In the genomic region with DNA sequence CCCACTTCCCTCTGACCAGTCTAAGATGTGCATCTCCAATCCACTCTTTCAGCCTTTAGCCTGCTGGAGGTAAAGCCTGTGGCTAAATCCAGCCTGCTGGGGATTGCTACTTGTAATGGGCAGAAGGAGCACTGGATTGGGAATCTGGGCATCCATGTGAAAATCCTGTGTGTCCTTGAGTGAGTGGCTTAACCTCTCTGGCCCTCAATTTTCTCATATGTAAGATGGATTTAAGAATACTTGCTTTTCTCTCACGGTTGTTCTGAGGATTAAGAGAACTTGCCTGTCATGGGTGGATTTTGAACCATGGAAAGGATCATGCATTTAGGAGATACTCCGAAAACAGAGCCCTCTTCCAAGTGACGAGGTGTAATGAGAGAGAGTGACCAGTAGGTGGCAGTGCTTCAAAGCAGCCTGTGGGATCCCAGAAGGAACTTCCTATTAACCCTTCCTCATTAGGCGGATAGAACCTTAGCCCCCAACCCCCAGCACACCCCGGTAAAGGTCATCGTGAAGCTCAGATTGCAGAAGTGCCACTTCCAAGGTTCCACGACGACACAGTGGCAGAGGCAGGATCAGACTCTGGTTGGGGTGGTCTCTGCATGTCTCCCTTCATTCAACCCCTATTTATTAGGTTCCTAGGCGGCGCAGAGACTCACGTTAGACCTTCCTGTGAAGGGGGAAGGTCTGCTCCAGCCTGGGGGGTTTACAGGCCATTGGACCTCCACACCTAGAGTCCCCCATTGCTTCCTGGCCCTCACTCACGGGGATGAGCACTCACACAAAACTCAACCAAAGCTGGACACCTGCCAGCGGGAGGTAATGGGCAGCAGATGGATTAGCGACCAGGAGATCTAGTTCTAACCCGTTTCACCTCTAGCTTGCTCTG, we compare ENCODE assay signal across 8 cellular contexts.
DNase-seq lines count a peak whose midpoint lies in the region; ATAC-seq, FAIRE-seq and TF ChIP-seq lines count a peak whose summit lies in the region.

No MANE protein-coding gene starts in this region.

- FAIRE-seq in K562 (lab: Jason Lieb, UNC): peak; percentile 96

- TF ChIP-seq RAD21 in K562 (CRISPR knock-in tag; conservative IDR thresholded peaks at IDR 0.05 in 1 of 2, IDR thresholded peaks at IDR 0.05 in 1 of 2): peak; percentile 43 to 77; a peak in 3 of 4 replicates

- no peaks in the 10 kb centered on the region for H3K9me3 ChIP-seq in K562 (replicated peaks; ENCODE audit: control insufficient read depth, insufficient read depth, low read depth, low read length)
- H3K9me3 ChIP-seq in skeletal muscle satellite cell (replicated peaks; ENCODE audit: low read length): no peaks in the 10 kb centered on the region

- H3K4me1 ChIP-seq in K562 (replicated peaks in 1 of 2; ENCODE audit: control insufficient read depth in 2 of 2, insufficient read depth in 2 of 2, low read length in 2 of 2) (peaks cover 0 to 3% of the 10 kb centered on the region in 2 experiments; a peak in 1 of 5 replicates), skeletal muscle satellite cell (ENCODE audit: control insufficient read depth, insufficient read depth, low read length) (peaks cover 11% of the 10 kb centered on the region)

- in situ Hi-C loops in K562 (cut with MboI): no loop called here

- intact Hi-C loops in K562 (cut with micrococcal nuclease): loop anchor here (1.0 to 5.0 kb wide), 4 partner anchors 69 to 225 kb away; partner anchors contain the start of gene ZNF618

- H3K9ac ChIP-seq in K562 (ENCODE audit: insufficient read depth in 1 of 2, low read depth in 2 of 2, low read length in 2 of 2): no peak overlapping the region
- H3K9ac ChIP-seq in skeletal muscle satellite cell (ENCODE audit: low read depth, low read length): no peak overlapping the region

- H3K27ac ChIP-seq in K562 (ENCODE audit: extremely low read depth, low read depth, low read length): no peak overlapping the region

- H3K9me1 ChIP-seq in K562 (ENCODE audit: control insufficient read depth, insufficient read depth, low read length): no peaks in the 10 kb centered on the region

- H4K20me1 ChIP-seq in K562 (replicated peaks; ENCODE audit: control insufficient read depth, insufficient read depth, low read length): no peaks in the 10 kb centered on the region

- H3K27me3 ChIP-seq in K562 (ENCODE audit: control insufficient read depth in 2 of 2, insufficient read depth in 2 of 2, low read length in 2 of 2): peaks cover 0 to 5% of the 10 kb centered on the region in 2 experiments; a peak in 2 of 5 replicates
- H3K27me3 ChIP-seq in skeletal muscle satellite cell (ENCODE audit: control insufficient read depth, insufficient read depth, low read length): peaks cover 11% of the 10 kb centered on the region

- BruUV-seq in K562 (replicated peaks; lab: Mats Ljungman, UMichigan): no TSS peak

- no peak for TF ChIP-seq EP300 in K562 (IDR thresholded peaks at IDR 0.05; ENCODE audit: low read length)

- no peak for TF ChIP-seq POLR2A in K562 (conservative IDR thresholded peaks at IDR 0.05)

- POLR2A ChIA-PET in K562 (lab: Yijun Ruan, JAX): interaction anchor here (0.6 kb wide), 1 partner anchor 8 kb away, joined by 3 read pairs; no protein-coding TSS in a partner anchor

- H3K79me2 ChIP-seq in K562 (ENCODE audit: control insufficient read depth, insufficient read depth, low read length): no peaks in the 10 kb centered on the region

- CTCF ChIA-PET in K562 (lab: Yijun Ruan, JAX; ENCODE audit: low intra/inter-chr PET ratio): interaction anchor here (0.9 to 2.0 kb wide), 5 partner anchors 69 to 497 kb away, joined by 3 to 13 read pairs (median 3); no protein-coding TSS in a partner anchor

- no peak overlapping the region for H3K4me3 ChIP-seq in K562
- peak overlapping the region; percentile 48 for H3K4me3 ChIP-seq in skeletal muscle satellite cell (ENCODE audit: low read length)

- H3K36me3 ChIP-seq in K562 (ENCODE audit: control insufficient read depth, insufficient read depth, low read length) (no peaks in the 10 kb centered on the region), skeletal muscle satellite cell (ENCODE audit: insufficient read depth, low read length) (no peaks in the 10 kb centered on the region)

- WGBS in K562 (ENCODE audit: insufficient coverage, low coverage, missing lambda C conversion rate): 8% methylated on average over 15 of the region's 15 CpGs

- DNase-seq in ELF-1 (ENCODE audit: low read depth, low spot score) (peak; percentile 68), HT-29 (ENCODE audit: low spot score) (peak; percentile 52), RKO (ENCODE audit: low spot score) (peak; percentile 69), K562 (ENCODE audit: extremely low read depth in 1 of 4, low spot score in 3 of 4) (peak; percentile 59 to 81 (median 80)), iPS DF 19.7 (ENCODE audit: low read depth, low spot score) (peak; percentile 35)

- H3K4me2 ChIP-seq in K562 (ENCODE audit: insufficient read depth, low read length) (peak overlapping the region; percentile 58), skeletal muscle satellite cell (ENCODE audit: low read length) (peak overlapping the region; percentile 72)

- peak; percentile 74 to 91 (median 88) for TF ChIP-seq CTCF in K562 (IDR thresholded peaks at IDR 0.05 in 2 of 3, conservative IDR thresholded peaks at IDR 0.05 in 1 of 3; ENCODE audit: insufficient read depth in 2 of 3, low read depth in 1 of 3, low read length in 3 of 3)

- ATAC-seq in K562: peak; percentile 83
- no peak for ATAC-seq in GM21529 (IDR thresholded peaks at IDR 0.05; ENCODE audit: unreplicated experiment)
- no peak for ATAC-seq in GM19452 (IDR thresholded peaks at IDR 0.05; ENCODE audit: unreplicated experiment)

- H2AFZ ChIP-seq in K562 (ENCODE audit: low read depth, low read length): peak overlapping the region; percentile 61

TF ChIP-seq in K562, 482 proteins besides CTCF, POLR2A, EP300 and RAD21 (continues in another document):
- TF ChIP-seq RCOR1 (IDR thresholded peaks at IDR 0.05; ENCODE audit: borderline replicate concordance in 1 of 2, low read depth in 2 of 2, low read length in 2 of 2) (peak in 1 of 2 experiments; percentile 25; a peak in 1 of 4 replicates), RBM25 (IDR thresholded peaks at IDR 0.05; ENCODE audit: low read depth, low read length, severe bottlenecking) (peak; percentile 87), BCOR (IDR thresholded peaks at IDR 0.05) (peak; percentile 61), CAMTA2 (CRISPR knock-in tag; conservative IDR thresholded peaks at IDR 0.05) (no peak), SMC3 (conservative IDR thresholded peaks at IDR 0.05; ENCODE audit: insufficient read depth, low read depth, low read length) (peak; percentile 71), KDM1A (IDR thresholded peaks at IDR 0.05) (0 out of 4 replicates have a peak, but pooled peaks of 1 of the 2 experiments have one; percentile 19), CREM (IDR thresholded peaks at IDR 0.05; ENCODE audit: low read depth) (peak; percentile 32; the same call in 1 of the 2 replicates), ZBTB1 (CRISPR knock-in tag; IDR thresholded peaks at IDR 0.05; ENCODE audit: borderline replicate concordance, low read depth) (no peak), TRIM24 (IDR thresholded peaks at IDR 0.05) (no peak), ELK1 (CRISPR knock-in tag; IDR thresholded peaks at IDR 0.05) (no peak), SMARCA5 (IDR thresholded peaks at IDR 0.05) (peak; percentile 81; the same call in 1 of the 2 replicates), ELF1 (tag; IDR thresholded peaks at IDR 0.05) (peak; percentile 56; the same call in 1 of the 2 replicates), ATF1 (CRISPR knock-in tag; IDR thresholded peaks at IDR 0.05) (no peak), ATF1 (tag; IDR thresholded peaks at IDR 0.05) (peak; percentile 49; the same call in 1 of the 2 replicates), SMARCC2 (IDR thresholded peaks at IDR 0.05; ENCODE audit: low read depth) (no peak), RAD51 (IDR thresholded peaks at IDR 0.05; ENCODE audit: borderline replicate concordance, low read depth) (no peak), XRCC5 (IDR thresholded peaks at IDR 0.05; ENCODE audit: low read depth, low read length) (0 out of 2 replicates have a peak, but pooled peaks have one; percentile 16), NFIC (IDR thresholded peaks at IDR 0.05) (peak; percentile 58)
- TF ChIP-seq, protein P1, sequence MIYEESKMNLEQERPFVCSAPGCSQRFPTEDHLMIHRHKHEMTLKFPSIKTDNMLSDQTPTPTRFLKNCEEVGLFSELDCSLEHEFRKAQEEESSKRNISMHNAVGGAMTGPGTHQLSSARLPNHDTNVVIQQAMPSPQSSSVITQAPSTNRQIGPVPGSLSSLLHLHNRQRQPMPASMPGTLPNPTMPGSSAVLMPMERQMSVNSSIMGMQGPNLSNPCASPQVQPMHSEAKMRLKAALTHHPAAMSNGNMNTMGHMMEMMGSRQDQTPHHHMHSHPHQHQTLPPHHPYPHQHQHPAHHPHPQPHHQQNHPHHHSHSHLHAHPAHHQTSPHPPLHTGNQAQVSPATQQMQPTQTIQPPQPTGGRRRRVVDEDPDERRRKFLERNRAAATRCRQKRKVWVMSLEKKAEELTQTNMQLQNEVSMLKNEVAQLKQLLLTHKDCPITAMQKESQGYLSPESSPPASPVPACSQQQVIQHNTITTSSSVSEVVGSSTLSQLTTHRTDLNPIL (CRISPR knock-in tag; IDR thresholded peaks at IDR 0.05): no peak
- TF ChIP-seq, protein P2, sequence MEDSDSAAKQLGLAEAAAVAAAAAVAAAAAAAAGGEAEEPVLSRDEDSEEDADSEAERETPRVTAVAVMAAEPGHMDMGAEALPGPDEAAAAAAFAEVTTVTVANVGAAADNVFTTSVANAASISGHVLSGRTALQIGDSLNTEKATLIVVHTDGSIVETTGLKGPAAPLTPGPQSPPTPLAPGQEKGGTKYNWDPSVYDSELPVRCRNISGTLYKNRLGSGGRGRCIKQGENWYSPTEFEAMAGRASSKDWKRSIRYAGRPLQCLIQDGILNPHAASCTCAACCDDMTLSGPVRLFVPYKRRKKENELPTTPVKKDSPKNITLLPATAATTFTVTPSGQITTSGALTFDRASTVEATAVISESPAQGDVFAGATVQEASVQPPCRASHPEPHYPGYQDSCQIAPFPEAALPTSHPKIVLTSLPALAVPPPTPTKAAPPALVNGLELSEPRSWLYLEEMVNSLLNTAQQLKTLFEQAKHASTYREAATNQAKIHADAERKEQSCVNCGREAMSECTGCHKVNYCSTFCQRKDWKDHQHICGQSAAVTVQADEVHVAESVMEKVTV (CRISPR knock-in tag; IDR thresholded peaks at IDR 0.05): 0 out of 2 replicates have a peak, but pooled peaks have one; percentile 33
